In the genomic region with DNA sequence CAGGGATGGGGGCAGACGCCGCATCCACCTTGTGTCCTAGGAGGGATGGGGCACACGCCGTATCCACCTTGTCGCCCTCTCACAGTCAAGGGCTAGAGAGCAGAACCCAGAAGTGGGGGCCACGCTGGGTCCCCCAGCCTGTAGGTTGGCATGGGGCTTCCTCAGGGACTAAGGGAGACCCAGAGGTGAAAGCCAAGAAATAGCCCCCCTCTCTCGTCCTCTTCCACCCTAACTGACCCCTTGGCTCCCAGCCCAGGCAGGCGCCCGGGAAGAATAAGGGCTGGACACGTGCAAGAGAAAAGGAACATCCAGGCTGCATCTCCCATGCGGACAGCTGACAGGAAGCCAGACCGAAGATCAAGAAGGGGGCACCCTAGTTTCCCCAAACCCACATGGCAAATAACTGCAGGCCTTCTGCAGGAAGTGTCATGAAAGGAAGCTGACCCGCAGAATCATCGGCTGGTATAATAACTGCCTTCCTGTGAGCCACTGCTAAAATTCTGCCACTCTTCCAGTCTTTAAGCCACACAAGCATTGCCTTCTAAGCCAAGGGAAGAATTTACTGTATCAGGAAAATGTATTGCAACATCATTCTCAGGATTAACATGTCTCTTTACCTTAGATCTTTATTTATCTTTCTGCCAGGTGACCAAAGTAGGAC, we compare ENCODE assay signal across 14 cellular contexts. TPM values are rescaled to one million over a fixed set of nuclear protein-coding genes. Genes with fewer than 3 reads are reported as not detected.
DNase-seq lines count a peak whose midpoint lies in the region; ATAC-seq, FAIRE-seq and TF ChIP-seq lines count a peak whose summit lies in the region.
"Had no signal": no experiment of that assay in that cellular context is flagged by ENCODE, and none has a peak within 500 bp of the region (broad histone marks: within the 10 kb centered on the region; RNA-seq: fewer than 3 reads in every experiment).

No MANE protein-coding gene starts in this region.

- H3K79me2 ChIP-seq in Karpas-422 (ENCODE audit: low read length), result no peaks in the 10 kb centered on the region

- peaks cover 33% of the 10 kb centered on the region for H3K4me1 Mint-ChIP-seq in activated naive CD8-positive, alpha-beta T cell (ENCODE audit: low read depth)
- H3K4me1 Mint-ChIP-seq in activated naive CD8-positive, alpha-beta T cell treated with anti-CD3 and anti-CD28 coated beads for 36 hours, result peaks cover 22% of the 10 kb centered on the region
- peaks cover 30 to 38% (median 33%) of the 10 kb centered on the region in 3 donors for H3K4me1 Mint-ChIP-seq in T-cell

- no peak for TF ChIP-seq POLR2A in upper lobe of left lung (IDR thresholded peaks at IDR 0.05)

- ATAC-seq in T-cell (replicated peaks in 1 of 4) (peak in 3 of 4 experiments; percentile 33 to 59 (median 34)), left ventricle myocardium superior (peak; percentile 47), upper lobe of left lung (ENCODE audit: low FRiP score in 2 of 2) (peak; percentile 38 to 50)
- ATAC-seq: gastrocnemius medialis had no signal

- no peaks in the 10 kb centered on the region for H3K27me3 Mint-ChIP-seq in activated naive CD8-positive, alpha-beta T cell
- no peaks in the 10 kb centered on the region for H3K27me3 Mint-ChIP-seq in activated naive CD8-positive, alpha-beta T cell treated with anti-CD3 and anti-CD28 coated beads for 36 hours
- H3K27me3 Mint-ChIP-seq in T-cell, result no peaks in the 10 kb centered on the region

- H3K27ac ChIP-seq in upper lobe of left lung, result peak overlapping the region in 1 of 4 donors; percentile 58
- no peak overlapping the region for H3K27ac ChIP-seq in Karpas-422 (ENCODE audit: low read length)
- no peak overlapping the region for H3K27ac ChIP-seq in kidney (ENCODE audit: low read depth in 2 of 2, low read length in 2 of 2)
- H3K27ac ChIP-seq: colonic mucosa, gastrocnemius medialis had no signal

- TF ChIP-seq EP300 in upper lobe of left lung (IDR thresholded peaks at IDR 0.05), result no peak

- FAIRE-seq in kidney (lab: Jason Lieb, UNC), result no peak

- H3K27ac Mint-ChIP-seq in activated naive CD8-positive, alpha-beta T cell, result no peak overlapping the region
- no peak overlapping the region for H3K27ac Mint-ChIP-seq in activated naive CD8-positive, alpha-beta T cell treated with anti-CD3 and anti-CD28 coated beads for 36 hours
- peak overlapping the region in 1 of 2 donors; percentile 16 for H3K27ac Mint-ChIP-seq in T-cell

- no peaks in the 10 kb centered on the region for H3K36me3 ChIP-seq in upper lobe of left lung
- no peaks in the 10 kb centered on the region for H3K36me3 ChIP-seq in Karpas-422 (ENCODE audit: insufficient read depth, low read length)
- no peaks in the 10 kb centered on the region for H3K36me3 ChIP-seq in kidney (ENCODE audit: control insufficient read depth in 1 of 2, insufficient read depth in 2 of 2, low read length in 2 of 2)
- H3K36me3 ChIP-seq: colonic mucosa, gastrocnemius medialis had no signal

- no peak for DNase-seq in activated naive CD8-positive, alpha-beta T cell treated with anti-CD3 and anti-CD28 coated beads for 36 hours
- peak in 3 of 34 experiments; percentile 4 to 17 (median 13) for DNase-seq in T-cell
- DNase-seq in left ventricle myocardium superior, result peak; percentile 50
- no peak for DNase-seq in upper lobe of left lung
- no peak for DNase-seq in Karpas-422
- DNase-seq in kidney, result no peak
- no peak for DNase-seq in putamen (ENCODE audit: low spot score)
- DNase-seq: activated effector memory CD4-positive, alpha-beta T cell treated with Interleukin-2 at 50 U/mL for 16 hours; colonic mucosa; NCI-H1436 treated with DMSO at 0.1 percent for 48 hours; T-helper 9 cell had no signal

- CTCF ChIA-PET in T-cell (lab: Charles Lee), result interaction anchor here in 1 of 2 donors (0.5 kb wide), 1 partner anchor 187 kb away, joined by 3 read pairs; no protein-coding TSS in a partner anchor

- no peaks in the 10 kb centered on the region for H3K9me3 Mint-ChIP-seq in activated naive CD8-positive, alpha-beta T cell (ENCODE audit: low read depth)
- no peaks in the 10 kb centered on the region for H3K9me3 Mint-ChIP-seq in activated naive CD8-positive, alpha-beta T cell treated with anti-CD3 and anti-CD28 coated beads for 36 hours
- no peaks in the 10 kb centered on the region for H3K9me3 Mint-ChIP-seq in T-cell

- no peak overlapping the region for H3K4me2 ChIP-seq in Karpas-422 (ENCODE audit: low read depth, low read length, poor library complexity, severe bottlenecking)

- no peaks in the 10 kb centered on the region for H3K9me2 ChIP-seq in Karpas-422 (replicated peaks; ENCODE audit: insufficient read depth, low read length)

- POLR2A ChIA-PET in T-cell (lab: Charles Lee), result no interaction called here

- peak overlapping the region; percentile 43 for H3K4me3 Mint-ChIP-seq in activated naive CD8-positive, alpha-beta T cell
- no peak overlapping the region for H3K4me3 Mint-ChIP-seq in activated naive CD8-positive, alpha-beta T cell treated with anti-CD3 and anti-CD28 coated beads for 36 hours
- H3K4me3 Mint-ChIP-seq in T-cell, result no peak overlapping the region

- H3K27me3 ChIP-seq in upper lobe of left lung (no peaks in the 10 kb centered on the region), Karpas-422 (ENCODE audit: low read length) (no peaks in the 10 kb centered on the region)
- H3K27me3 ChIP-seq: colonic mucosa, gastrocnemius medialis had no signal

- no peaks in the 10 kb centered on the region for H3K36me3 Mint-ChIP-seq in activated naive CD8-positive, alpha-beta T cell
- no peaks in the 10 kb centered on the region for H3K36me3 Mint-ChIP-seq in activated naive CD8-positive, alpha-beta T cell treated with anti-CD3 and anti-CD28 coated beads for 36 hours
- H3K36me3 Mint-ChIP-seq in T-cell, result no peaks in the 10 kb centered on the region

- H4K20me1 ChIP-seq in Karpas-422 (ENCODE audit: insufficient read depth, low read depth, low read length), result no peaks in the 10 kb centered on the region

- H3K9me3 ChIP-seq in upper lobe of left lung, result no peaks in the 10 kb centered on the region
- H3K9me3 ChIP-seq in Karpas-422 (ENCODE audit: low read length), result no peaks in the 10 kb centered on the region
- no peaks in the 10 kb centered on the region for H3K9me3 ChIP-seq in kidney (ENCODE audit: control insufficient read depth in 1 of 2, low read length in 2 of 2)
- H3K9me3 ChIP-seq: colonic mucosa, gastrocnemius medialis had no signal

- H3K4me3 ChIP-seq in upper lobe of left lung (no peak overlapping the region), Karpas-422 (ENCODE audit: low read length) (no peak overlapping the region), kidney (ENCODE audit: low read length in 2 of 2) (no peak overlapping the region)
- H3K4me3 ChIP-seq: colonic mucosa, gastrocnemius medialis, lung had no signal

- intact Hi-C loops in left ventricle myocardium superior (cut with micrococcal nuclease) (no loop called here), kidney (cut with DNase I) (no loop called here)

- H3K9ac ChIP-seq in Karpas-422 (ENCODE audit: low read length) (no peak overlapping the region), kidney (ENCODE audit: low read length in 2 of 2) (no peak overlapping the region)

- no peak overlapping the region for H2AFZ ChIP-seq in Karpas-422 (ENCODE audit: low read length)

- TF ChIP-seq CTCF in upper lobe of left lung (IDR thresholded peaks at IDR 0.05) (no peak), kidney (IDR thresholded peaks at IDR 0.05; ENCODE audit: borderline replicate concordance, extremely low read depth, insufficient read depth) (no peak)

- 5 to 44% methylated on average over 4 to 13 of the region's 14 CpGs for WGBS in upper lobe of left lung, 2 donors

- H3K4me1 ChIP-seq in upper lobe of left lung, result peaks cover 0 to 15% (median 12%) of the 10 kb centered on the region in 4 donors
- H3K4me1 ChIP-seq in Karpas-422 (ENCODE audit: low read length), result peaks cover 10% of the 10 kb centered on the region
- no peaks in the 10 kb centered on the region for H3K4me1 ChIP-seq in kidney (ENCODE audit: control insufficient read depth in 1 of 2, insufficient read depth in 1 of 2, low read depth in 1 of 2, low read length in 2 of 2)
- H3K4me1 ChIP-seq: colonic mucosa had no signal

RNA-seq across cellular contexts. Expression of a gene that starts 38.5 kb away (rescaled TPM):
- 100 to 1,000 TPM; 550 TPM for total RNA-seq in activated naive CD8-positive, alpha-beta T cell treated with anti-CD3 and anti-CD28 coated beads for 36 hours
- total RNA-seq in T-cell, result 100 to 1,000 TPM in 2 of 5 donors, 10 to 100 TPM in 3; 71.3 to 162 (median 73.0) TPM
- 61.2 TPM for total RNA-seq in left ventricle myocardium superior
- 100 to 1,000 TPM in 5 of 6 donors, 10 to 100 TPM in 1; 66.0 to 323 (median 234) TPM for total RNA-seq in upper lobe of left lung
- 105 and 111 TPM in 2 replicates for total RNA-seq in Karpas-422 (2014; rRNA removed; shearing (Covaris generic); ENCODE audit: low replicate concordance)
- total RNA-seq in kidney, result 61.1 TPM
- 23.7 TPM for polyA plus RNA-seq in kidney (ENCODE audit: insufficient read depth, low read depth, low replicate concordance)
